10 cellular contexts compared by ENCODE assay signal in the genomic region with DNA sequence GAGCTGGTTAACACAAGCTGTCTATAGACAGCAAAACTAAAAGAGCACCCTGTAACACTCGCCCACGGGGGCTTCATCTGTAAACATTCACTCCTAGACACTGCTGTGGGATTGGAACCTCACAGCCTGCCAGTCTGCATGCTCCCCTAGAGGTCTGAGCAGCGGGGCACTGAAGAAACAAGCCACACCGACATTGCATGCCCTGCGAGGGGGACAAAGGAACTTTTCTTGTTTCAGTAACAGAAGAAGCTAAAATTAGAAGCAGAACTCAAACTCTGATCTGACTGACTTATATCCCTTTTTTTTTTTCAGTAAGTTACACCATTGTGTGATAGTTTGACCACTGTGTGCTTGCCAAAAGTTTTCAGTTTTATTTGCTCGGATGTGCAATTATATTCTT.
DNase-seq lines count a peak whose midpoint lies in the region; ATAC-seq, FAIRE-seq and TF ChIP-seq lines count a peak whose summit lies in the region.
"Had no signal": no experiment of that assay in that cellular context is flagged by ENCODE, and none has a peak within 500 bp of the region (broad histone marks: within the 10 kb centered on the region; RNA-seq: fewer than 3 reads in every experiment).

No MANE protein-coding gene starts in this region.

- no peaks in the 10 kb centered on the region for H3K9me3 ChIP-seq in adipocyte (ENCODE audit: control insufficient read depth, low read length)
- H3K9me3 ChIP-seq in hepatocyte (ENCODE audit: low read depth): no peaks in the 10 kb centered on the region
- H3K9me3 ChIP-seq in small intestine (ENCODE audit: control insufficient read depth, low read depth): no peaks in the 10 kb centered on the region

- FAIRE-seq in small intestine (lab: Jason Lieb, UNC): no peak

- H3K36me3 Mint-ChIP-seq in GM23338 (ENCODE audit: low read depth): no peaks in the 10 kb centered on the region

- peak overlapping the region; percentile 74 for H2AFZ ChIP-seq in GM23338
- H2AFZ ChIP-seq in hepatocyte: no peak overlapping the region

- WGBS in hepatocyte (ENCODE audit: low lambda C conversion rate, missing lambda C conversion rate): 58% methylated on average over 6 of the region's 6 CpGs
- 44 to 54% (median 52%) methylated on average over 6 of the region's 6 CpGs for WGBS in small intestine, 3 donors

- H3K36me3 ChIP-seq in GM23338 (ENCODE audit: insufficient read depth): no peaks in the 10 kb centered on the region
- H3K36me3 ChIP-seq in adipocyte (ENCODE audit: control insufficient read depth, insufficient read depth, low read length, severe bottlenecking): no peaks in the 10 kb centered on the region
- no peaks in the 10 kb centered on the region for H3K36me3 ChIP-seq in hepatocyte (replicated peaks; ENCODE audit: insufficient read depth, low read depth)
- no peaks in the 10 kb centered on the region for H3K36me3 ChIP-seq in small intestine (ENCODE audit: control insufficient read depth in 2 of 2, insufficient read depth in 2 of 2, low read length in 2 of 2)

- H3K9ac ChIP-seq in adipocyte (ENCODE audit: low read length): peak overlapping the region; percentile 82

- H3K9me3 Mint-ChIP-seq in GM23338: peaks cover 3% of the 10 kb centered on the region; the same call in 1 of the 3 replicates

- H3F3A ChIP-seq in GM23338 (replicated peaks; ENCODE audit: low read depth): no peaks in the 10 kb centered on the region

- H3K27ac Mint-ChIP-seq in GM23338: peak overlapping the region; percentile 82

- DNase-seq in GM23338 (ENCODE audit: low spot score): peak; percentile 25
- DNase-seq in adipocyte (ENCODE audit: low read depth): no peak
- no peak for DNase-seq in hepatocyte (ENCODE audit: low spot score)
- no peak for DNase-seq in small intestine
- DNase-seq in stimulated activated naive CD4-positive, alpha-beta T cell treated with Interleukin-2 at 50 U/mL for 16 hours (lab: John Stamatoyannopoulos, UW): no peak
- DNase-seq: activated CD4-positive, alpha-beta T cell treated with anti-CD3 and anti-CD28 coated beads, Interleukin-2, amount 50 U/mL, for 4 hours; NCI-H1694 treated with DMSO at 0.1 percent for 48 hours had no signal

- H3K9me2 ChIP-seq in GM23338 (ENCODE audit: insufficient read depth) (no peaks in the 10 kb centered on the region), hepatocyte (replicated peaks; ENCODE audit: insufficient read depth) (no peaks in the 10 kb centered on the region)

- no peak overlapping the region; the same call in 2 of the 3 replicates for H3K4me3 Mint-ChIP-seq in GM23338

- H3K4me1 Mint-ChIP-seq in GM23338: peaks cover 13% of the 10 kb centered on the region

- H3K4me3 ChIP-seq in GM23338 (no peak overlapping the region), adipocyte (ENCODE audit: low read length) (peak overlapping the region; percentile 59), hepatocyte (no peak overlapping the region), small intestine (ENCODE audit: low read depth in 1 of 2, low read length in 2 of 2) (no peak overlapping the region)

- H3K4me1 ChIP-seq in GM23338 (ENCODE audit: insufficient read depth) (peaks cover 12% of the 10 kb centered on the region; the same call in 1 of the 2 replicates), adipocyte (ENCODE audit: control insufficient read depth, insufficient read depth, low read length) (peaks cover 87% of the 10 kb centered on the region), hepatocyte (ENCODE audit: insufficient read depth) (peaks cover 31% of the 10 kb centered on the region), small intestine (ENCODE audit: control insufficient read depth in 2 of 2, insufficient read depth in 1 of 2, low read depth in 1 of 2, low read length in 1 of 2) (peaks cover 5 to 14% of the 10 kb centered on the region in 2 donors)

- ATAC-seq in GM23338 (peak; percentile 91), HG03135 (IDR thresholded peaks at IDR 0.05; ENCODE audit: unreplicated experiment) (no peak), HG03097 (IDR thresholded peaks at IDR 0.05; ENCODE audit: low FRiP score, unreplicated experiment) (no peak), GM19467 (IDR thresholded peaks at IDR 0.05; ENCODE audit: unreplicated experiment) (no peak)

- no peak for TF ChIP-seq CTCF in GM23338 (conservative IDR thresholded peaks at IDR 0.05; ENCODE audit: low read depth in 2 of 2)
- TF ChIP-seq CTCF in hepatocyte (IDR thresholded peaks at IDR 0.05; ENCODE audit: poor library complexity): no peak

- H3K4me2 ChIP-seq in GM23338 (peak overlapping the region; percentile 44; the same call in 1 of the 2 replicates), hepatocyte (peak overlapping the region; percentile 2)

- peaks cover 4% of the 10 kb centered on the region for H3K27me3 Mint-ChIP-seq in GM23338 (ENCODE audit: insufficient read depth, low read depth, poor library complexity)

- H4K20me1 ChIP-seq in GM23338 (replicated peaks; ENCODE audit: insufficient read depth) (no peaks in the 10 kb centered on the region), hepatocyte (ENCODE audit: insufficient read depth, poor library complexity, severe bottlenecking) (no peaks in the 10 kb centered on the region)

- no peaks in the 10 kb centered on the region for H3K79me2 ChIP-seq in GM23338 (replicated peaks; ENCODE audit: insufficient read depth)
- peaks cover 56% of the 10 kb centered on the region for H3K79me2 ChIP-seq in hepatocyte

- no peaks in the 10 kb centered on the region for H3K27me3 ChIP-seq in GM23338 (ENCODE audit: insufficient read depth)
- H3K27me3 ChIP-seq in adipocyte (replicated peaks; ENCODE audit: control insufficient read depth, insufficient read depth, low read length): no peaks in the 10 kb centered on the region
- H3K27me3 ChIP-seq in hepatocyte: no peaks in the 10 kb centered on the region
- no peaks in the 10 kb centered on the region for H3K27me3 ChIP-seq in small intestine (ENCODE audit: control insufficient read depth in 2 of 2, insufficient read depth in 2 of 2, low read length in 2 of 2)

- H3K27ac ChIP-seq in GM23338 (ENCODE audit: low read depth): no peak overlapping the region
- peak overlapping the region; percentile 74 for H3K27ac ChIP-seq in hepatocyte
- H3K27ac ChIP-seq in small intestine (ENCODE audit: low read depth in 1 of 2, low read length in 1 of 2): peak overlapping the region; percentile 15 to 77

TF ChIP-seq in GM23338, 12 proteins besides CTCF, POLR2A, EP300 and RAD21:
- no peak for TF ChIP-seq STAT1 (IDR thresholded peaks at IDR 0.05; ENCODE audit: unreplicated experiment)
